ENCODE assay signal across 29 cellular contexts in genomic region chr3:37630441-37630840, GRCh38.
"Had no signal": no experiment of that assay in that cellular context is flagged by ENCODE, and none has a peak within 500 bp of the region (broad histone marks: within the 10 kb centered on the region; RNA-seq: fewer than 3 reads in every experiment).

No MANE protein-coding gene starts in this region.

- FAIRE-seq: endometrium, frontal cortex, islet of Langerhans, small intestine had no signal

- H3K36me3 Mint-ChIP-seq: naive thymus-derived CD4-positive, alpha-beta T cell; neural progenitor cell had no signal

- H3K27ac ChIP-seq: colonic mucosa, heart left ventricle, hepatocyte, left lung, neural progenitor cell, parathyroid adenoma, right lobe of liver, testis, tibial nerve, upper lobe of left lung, uterus had no signal

- H3K4me1 ChIP-seq: colonic mucosa, left lung, neural progenitor cell, parathyroid adenoma, right lobe of liver, testis, upper lobe of left lung, uterus had no signal

- H3K36me3 ChIP-seq: colonic mucosa, left lung, neural progenitor cell, right lobe of liver, uterus had no signal

- H3K4me3 Mint-ChIP-seq: effector memory CD8-positive, alpha-beta T cell; naive thymus-derived CD4-positive, alpha-beta T cell; nephron; neural progenitor cell had no signal

- H3K4me1 Mint-ChIP-seq: naive thymus-derived CD4-positive, alpha-beta T cell had no signal

- H3K4me3 ChIP-seq: colonic mucosa, heart left ventricle, hepatocyte, left lung, neural progenitor cell, right lobe of liver, testis, tibial nerve, upper lobe of left lung, uterus had no signal

- DNase-seq: colonic mucosa; dermis blood vessel endothelial cell; effector memory CD8-positive, alpha-beta T cell; erythroblast; heart left ventricle; left cardiac atrium; left lung; mammary epithelial cell; mesendoderm; midbrain; naive thymus-derived CD4-positive, alpha-beta T cell; right lobe of liver; small intestine; stimulated activated CD4-positive, alpha-beta T cell treated with anti-CD3 and anti-CD28 coated beads, Interleukin-15, amount 100 ng/mL, for 24 hours; stimulated activated CD4-positive, alpha-beta T cell treated with anti-CD3 and anti-CD28 coated beads, Interleukin-2, amount 100 ng/mL, for 48 hours; stimulated activated naive CD8-positive, alpha-beta T cell treated with anti-CD3 and anti-CD28 coated beads, Interleukin-15, Interleukin-2, amounts not matched to agents 100 U/mL and 50 U/mL, for 24 hours; substantia nigra; testis; uterus had no signal

- H3K27ac Mint-ChIP-seq: effector memory CD8-positive, alpha-beta T cell; naive thymus-derived CD4-positive, alpha-beta T cell; nephron; neural progenitor cell; progenitor cell of endocrine pancreas had no signal

- H3K9me3 Mint-ChIP-seq: neural progenitor cell had no signal

- H3K9me3 ChIP-seq: colonic mucosa, left lung, right lobe of liver, testis, tibial nerve, upper lobe of left lung, uterus had no signal

- ATAC-seq: effector memory CD8-positive, alpha-beta T cell; heart left ventricle; left cardiac atrium; naive thymus-derived CD4-positive, alpha-beta T cell; stimulated activated naive CD8-positive, alpha-beta T cell treated with anti-CD3 and anti-CD28 coated beads, Interleukin-15, Interleukin-2, amounts not matched to agents 100 U/mL and 50 U/mL, for 24 hours had no signal

- H3K27me3 ChIP-seq: colonic mucosa, heart left ventricle, hepatocyte, left lung, neural progenitor cell, right lobe of liver, testis, tibial nerve, upper lobe of left lung, uterus had no signal
